ENCODE assay signal across 19 cellular contexts in the genomic region with DNA sequence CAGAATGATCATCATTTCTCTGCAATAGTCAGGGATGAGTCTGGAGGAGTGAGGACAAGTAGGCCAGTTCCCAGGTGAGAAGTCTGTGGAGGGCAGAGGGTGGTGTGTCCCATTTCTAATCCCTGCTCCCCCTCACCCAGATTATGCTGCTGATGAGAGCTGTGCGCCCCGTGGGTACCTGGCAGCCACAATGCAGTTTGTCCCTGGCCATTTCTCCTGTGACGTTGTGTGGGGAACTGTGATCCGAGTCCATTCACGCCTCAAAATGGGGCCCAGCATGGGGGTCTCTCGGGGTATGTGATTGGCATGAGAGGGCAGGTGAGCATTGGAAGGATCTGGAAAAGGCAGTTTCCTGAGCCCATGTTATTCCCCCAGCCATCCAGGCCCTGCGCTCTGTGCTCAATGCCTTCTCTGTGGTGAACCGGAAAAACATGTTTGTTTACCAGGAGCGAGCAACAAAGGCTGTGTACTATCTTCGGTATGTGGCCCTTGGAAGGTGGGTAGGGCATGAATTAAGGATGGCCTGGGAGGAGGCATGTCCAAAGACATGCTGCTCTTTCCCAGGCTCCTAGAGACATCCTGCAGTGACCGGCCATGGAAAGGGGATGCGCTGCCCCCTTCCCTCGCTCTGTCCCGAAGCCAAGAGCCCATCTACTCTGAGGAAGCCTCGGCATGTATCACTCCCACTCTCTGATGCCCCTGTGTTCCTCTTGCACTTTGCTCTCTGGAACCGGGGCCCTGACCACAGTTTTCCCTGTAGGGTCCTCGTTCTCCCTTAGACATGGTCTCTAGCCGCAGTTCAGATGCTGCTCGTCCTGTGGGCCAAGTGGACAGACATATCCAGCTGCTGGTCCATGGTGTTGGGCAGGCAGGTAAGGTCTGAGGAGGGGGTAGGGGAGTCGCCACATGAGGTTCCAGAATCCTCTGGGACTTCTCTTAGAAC. TPM values are rescaled to one million over a fixed set of nuclear protein-coding genes. Genes with fewer than 3 reads are reported as not detected.
DNase-seq lines count a peak whose midpoint lies in the region; ATAC-seq and TF ChIP-seq lines count a peak whose summit lies in the region.
"Had no signal": no experiment of that assay in that cellular context is flagged by ENCODE, and none has a peak within 500 bp of the region (broad histone marks: within the 10 kb centered on the region; RNA-seq: fewer than 3 reads in every experiment).

No MANE protein-coding gene starts in this region.

- H3K9ac ChIP-seq in neural progenitor cell: no peak overlapping the region
- H3K9ac ChIP-seq: BLaER1 had no signal

- no peak for TF ChIP-seq POLR2A in transverse colon (IDR thresholded peaks at IDR 0.05)

- WGBS in transverse colon (ENCODE audit: low coverage in 1 of 2), 2 donors: 94% methylated on average over 20 of the region's 20 CpGs; no CpG with 5 or more reads in 1 of the 2 donors

- H2AFZ ChIP-seq in neural progenitor cell (replicated peaks): no peak overlapping the region

- H3K27me3 ChIP-seq in neural progenitor cell (no peaks in the 10 kb centered on the region), transverse colon (no peaks in the 10 kb centered on the region)
- H3K27me3 ChIP-seq: BLaER1, upper lobe of right lung had no signal

- no peak for TF ChIP-seq CTCF in neural progenitor cell (IDR thresholded peaks at IDR 0.05)
- no peak for TF ChIP-seq CTCF in transverse colon (IDR thresholded peaks at IDR 0.05)

- no peaks in the 10 kb centered on the region for H3K9me3 Mint-ChIP-seq in central memory CD8-positive, alpha-beta T cell
- no peaks in the 10 kb centered on the region for H3K9me3 Mint-ChIP-seq in neural progenitor cell
- H3K9me3 Mint-ChIP-seq: activated naive CD4-positive, alpha-beta T cell treated with anti-CD3 and anti-CD28 coated beads, Interleukin-2, amount 10 ng/mL, durations not matched to agents 7 days and 5 days; stimulated activated naive CD8-positive, alpha-beta T cell treated with anti-CD3 and anti-CD28 coated beads, Interleukin-15, Interleukin-2, amounts not matched to agents 100 ng/mL and 50 ng/mL, for 24 hours had no signal

- H3K36me3 ChIP-seq in neural progenitor cell (no peaks in the 10 kb centered on the region), transverse colon (peaks cover 0 to 20% (median 7%) of the 10 kb centered on the region in 4 donors)

- H3K9me3 ChIP-seq in neural progenitor cell (ENCODE audit: low read depth) (no peaks in the 10 kb centered on the region), transverse colon (no peaks in the 10 kb centered on the region)
- H3K9me3 ChIP-seq: BLaER1, lower lobe of right lung, upper lobe of right lung had no signal

- in situ Hi-C loops in transverse colon (cut with MboI; ENCODE audit: low pct_ligation_motif_present in 1 of 4, low pct_unique_long_range_greater_than_20kb in 1 of 4, low sequenced_read_pairs in 3 of 4): loop anchor here in 1 of 4 donors (25.0 kb wide), 1 partner anchor 200 kb away; no protein-coding TSS in a partner anchor

- H3K27me3 Mint-ChIP-seq in central memory CD8-positive, alpha-beta T cell: no peaks in the 10 kb centered on the region
- H3K27me3 Mint-ChIP-seq in neural progenitor cell (ENCODE audit: insufficient read depth, low read depth): peaks cover 6% of the 10 kb centered on the region
- H3K27me3 Mint-ChIP-seq: activated naive CD4-positive, alpha-beta T cell treated with anti-CD3 and anti-CD28 coated beads, Interleukin-2, amount 10 ng/mL, durations not matched to agents 7 days and 5 days; stimulated activated naive CD8-positive, alpha-beta T cell treated with anti-CD3 and anti-CD28 coated beads, Interleukin-15, Interleukin-2, amounts not matched to agents 100 ng/mL and 50 ng/mL, for 24 hours; T-helper 17 cell had no signal

- H3K27ac ChIP-seq in neural progenitor cell (no peak overlapping the region), transverse colon (no peak overlapping the region)
- H3K27ac ChIP-seq: BLaER1 had no signal

- no peaks in the 10 kb centered on the region for H3K4me1 ChIP-seq in neural progenitor cell
- H3K4me1 ChIP-seq in transverse colon: peaks cover 0 to 3% (median 0%) of the 10 kb centered on the region in 4 donors
- H3K4me1 ChIP-seq: BLaER1 had no signal

- H3K4me2 ChIP-seq in neural progenitor cell: no peak overlapping the region
- H3K4me2 ChIP-seq: BLaER1 had no signal

- H3K4me1 Mint-ChIP-seq in central memory CD8-positive, alpha-beta T cell: no peaks in the 10 kb centered on the region
- peaks cover 33% of the 10 kb centered on the region for H3K4me1 Mint-ChIP-seq in neural progenitor cell

- H3K27ac Mint-ChIP-seq in central memory CD8-positive, alpha-beta T cell (ENCODE audit: low read depth): peak overlapping the region; percentile 11
- H3K27ac Mint-ChIP-seq in neural progenitor cell: peak overlapping the region; percentile 74
- H3K27ac Mint-ChIP-seq: activated naive CD4-positive, alpha-beta T cell treated with anti-CD3 and anti-CD28 coated beads, Interleukin-2, amount 10 ng/mL, durations not matched to agents 7 days and 5 days; stimulated activated naive CD8-positive, alpha-beta T cell treated with anti-CD3 and anti-CD28 coated beads, Interleukin-15, Interleukin-2, amounts not matched to agents 100 ng/mL and 50 ng/mL, for 24 hours; T-helper 17 cell had no signal

- peak; percentile 50 for DNase-seq in activated effector memory CD4-positive, alpha-beta T cell treated with anti-CD3 and anti-CD28 coated beads, Interleukin-2, amount 50 U/mL, for 16 hours
- no peak for DNase-seq in activated effector memory CD4-positive, alpha-beta T cell treated with Interleukin-2 at 50 U/mL for 16 hours
- no peak for DNase-seq in central memory CD8-positive, alpha-beta T cell (ENCODE audit: low spot score in 2 of 2)
- DNase-seq in neural progenitor cell (ENCODE audit: low spot score) (no peak), transverse colon (peak; percentile 4), amygdala (lab: John Stamatoyannopoulos, UW) (no peak)
- DNase-seq: activated CD4-positive, alpha-beta T cell treated with anti-CD3 and anti-CD28 coated beads, Interleukin-2, amount 50 U/mL, for 4 hours; activated naive CD4-positive, alpha-beta T cell treated with anti-CD3 and anti-CD28 coated beads, Interleukin-2, amount 10 ng/mL, durations not matched to agents 7 days and 5 days; lower lobe of right lung; NCI-H1436; NCI-H526; stimulated activated CD4-positive, alpha-beta T cell treated with anti-CD3 and anti-CD28 coated beads, Interleukin-4, amount 100 ng/mL, for 24 hours; T-helper 17 cell; upper lobe of right lung had no signal

- no peaks in the 10 kb centered on the region for H3F3A ChIP-seq in neural progenitor cell (ENCODE audit: low read depth)

- no peaks in the 10 kb centered on the region for H4K20me1 ChIP-seq in neural progenitor cell (ENCODE audit: low read depth)
- H4K20me1 ChIP-seq: BLaER1 had no signal

- ATAC-seq in central memory CD8-positive, alpha-beta T cell (replicated peaks; ENCODE audit: extremely low read depth, poor library complexity, severe bottlenecking): no peak
- no peak for ATAC-seq in HG02870 (IDR thresholded peaks at IDR 0.05; ENCODE audit: unreplicated experiment)
- ATAC-seq in HG02642 (IDR thresholded peaks at IDR 0.05; ENCODE audit: poor library complexity, unreplicated experiment): no peak
- ATAC-seq: K562, lower lobe of right lung, T-helper 17 cell, upper lobe of right lung had no signal

- no peaks in the 10 kb centered on the region for H3K79me2 ChIP-seq in neural progenitor cell (ENCODE audit: low read depth)

- no peak for TF ChIP-seq EP300 in transverse colon (IDR thresholded peaks at IDR 0.05; ENCODE audit: low read depth)

- no peak overlapping the region for H3K4me3 Mint-ChIP-seq in central memory CD8-positive, alpha-beta T cell
- peak overlapping the region; percentile 46 for H3K4me3 Mint-ChIP-seq in neural progenitor cell
- H3K4me3 Mint-ChIP-seq: activated naive CD4-positive, alpha-beta T cell treated with anti-CD3 and anti-CD28 coated beads, Interleukin-2, amount 10 ng/mL, durations not matched to agents 7 days and 5 days; stimulated activated naive CD8-positive, alpha-beta T cell treated with anti-CD3 and anti-CD28 coated beads, Interleukin-15, Interleukin-2, amounts not matched to agents 100 ng/mL and 50 ng/mL, for 24 hours; T-helper 17 cell had no signal

- intact Hi-C loops in transverse colon (cut with DNase I; ENCODE audit: low total_unique reads): no loop called here

- H3K36me3 Mint-ChIP-seq in central memory CD8-positive, alpha-beta T cell (ENCODE audit: insufficient read depth): peaks cover 19% of the 10 kb centered on the region
- peaks cover 18% of the 10 kb centered on the region for H3K36me3 Mint-ChIP-seq in neural progenitor cell

- H3K4me3 ChIP-seq in neural progenitor cell (no peak overlapping the region), transverse colon (no peak overlapping the region)
- H3K4me3 ChIP-seq: BLaER1, K562, lower lobe of right lung, upper lobe of right lung had no signal

RNA-seq across cellular contexts. Expression of gene HYI, which starts 16.4 kb away (rescaled TPM):
- total RNA-seq in neural progenitor cell (ENCODE audit: low replicate concordance) (10.3 and 26.8 TPM in 2 replicates), transverse colon (100 to 1,000 TPM in 3 of 4 donors, 10 to 100 TPM in 1; 71.1 to 126 (median 119) TPM)

RNA-seq across cellular contexts. Expression of gene SZT2, which starts 47.6 kb away (rescaled TPM):
- total RNA-seq in neural progenitor cell (ENCODE audit: low replicate concordance): 11.0 and 16.8 TPM in 2 replicates
- 100 to 1,000 TPM in 2 of 4 donors, 10 to 100 TPM in 2; 43.1 to 106 (median 82.2) TPM for total RNA-seq in transverse colon

RNA-seq across cellular contexts. Expression of gene MED8, which starts 47.7 kb away (rescaled TPM):
- 15.1 and 23.6 TPM in 2 replicates for total RNA-seq in neural progenitor cell (ENCODE audit: low replicate concordance)
- 10 to 100 TPM; 12.7 to 41.9 (median 25.0) TPM for total RNA-seq in transverse colon

Comparison
In these comparisons a context has a peak if more than half of its experiments do, and no peak if none do; other contexts are left out.
1. DNase-seq: peak in activated effector memory CD4-positive, alpha-beta T cell treated with anti-CD3 and anti-CD28 coated beads, Interleukin-2, amount 50 U/mL, for 16 hours (single experiment) and transverse colon (single experiment); none in activated effector memory CD4-positive, alpha-beta T cell treated with Interleukin-2 at 50 U/mL for 16 hours (single experiment), central memory CD8-positive, alpha-beta T cell (0 of 2), neural progenitor cell (single experiment) and amygdala (0 of 56).